9 cellular contexts compared by ENCODE assay signal in genomic region chr11:128579790-128580504, GRCh38. TPM values are rescaled to one million over a fixed set of nuclear protein-coding genes. Genes with fewer than 3 reads are reported as not detected.
DNase-seq lines count a peak whose midpoint lies in the region; ATAC-seq, FAIRE-seq and TF ChIP-seq lines count a peak whose summit lies in the region.
"Had no signal": no experiment of that assay in that cellular context is flagged by ENCODE, and none has a peak within 500 bp of the region (broad histone marks: within the 10 kb centered on the region; RNA-seq: fewer than 3 reads in every experiment).

No MANE protein-coding gene starts in this region.

- no peaks in the 10 kb centered on the region for H3K36me3 Mint-ChIP-seq in CD8-positive, alpha-beta memory T cell

- H3K27ac ChIP-seq in gastroesophageal sphincter: peak overlapping the region in 1 of 4 donors; percentile 11
- no peak overlapping the region for H3K27ac ChIP-seq in CD8-positive, alpha-beta memory T cell (ENCODE audit: low read depth, low read length)

- H3K9me3 ChIP-seq in gastroesophageal sphincter: no peaks in the 10 kb centered on the region
- no peaks in the 10 kb centered on the region for H3K9me3 ChIP-seq in CD8-positive, alpha-beta memory T cell (ENCODE audit: low read length)

- peaks cover 0 to 5% of the 10 kb centered on the region in 2 donors for H3K27me3 Mint-ChIP-seq in CD8-positive, alpha-beta memory T cell

- TF ChIP-seq CTCF in gastroesophageal sphincter (IDR thresholded peaks at IDR 0.05): no peak

- no peak overlapping the region for H3K4me3 Mint-ChIP-seq in CD8-positive, alpha-beta memory T cell

- H3K4me1 ChIP-seq in gastroesophageal sphincter: peaks cover 0 to 39% (median 4%) of the 10 kb centered on the region in 3 donors
- H3K4me1 ChIP-seq in CD8-positive, alpha-beta memory T cell (ENCODE audit: insufficient read depth, low read length): peaks cover 20% of the 10 kb centered on the region

- peaks cover 0 to 1% (median under 1%) of the 10 kb centered on the region in 5 donors for H3K9me3 Mint-ChIP-seq in CD8-positive, alpha-beta memory T cell

- peaks cover 18% of the 10 kb centered on the region for H3K27me3 ChIP-seq in gastroesophageal sphincter
- no peaks in the 10 kb centered on the region for H3K27me3 ChIP-seq in CD8-positive, alpha-beta memory T cell (ENCODE audit: insufficient read depth, low read length, poor library complexity, severe bottlenecking)

- TF ChIP-seq EP300 in gastroesophageal sphincter (IDR thresholded peaks at IDR 0.05): no peak

- peaks cover 14 to 28% (median 19%) of the 10 kb centered on the region in 3 donors for H3K4me1 Mint-ChIP-seq in CD8-positive, alpha-beta memory T cell

- TF ChIP-seq POLR2A in gastroesophageal sphincter (IDR thresholded peaks at IDR 0.05): no peak

- 68 to 80% methylated on average over 4 of the region's 4 CpGs for WGBS in gastroesophageal sphincter (ENCODE audit: low coverage in 1 of 2), 2 donors

- ATAC-seq in GM21717 (IDR thresholded peaks at IDR 0.05; ENCODE audit: unreplicated experiment): peak; percentile 82
- ATAC-seq in gastroesophageal sphincter: no peak

- POLR2A ChIA-PET in CD8-positive, alpha-beta memory T cell (lab: Charles Lee): interaction anchor here (0.7 to 1.4 kb wide), 3 partner anchors 25 to 97 kb away, joined by 3 to 7 read pairs (median 3); no protein-coding TSS in a partner anchor

- FAIRE-seq in GM18507 (lab: Jason Lieb, UNC) (peak; percentile 57), urothelium cell line (lab: Jason Lieb, UNC) (no peak)

- no peaks in the 10 kb centered on the region for H3K36me3 ChIP-seq in gastroesophageal sphincter
- no peaks in the 10 kb centered on the region for H3K36me3 ChIP-seq in CD8-positive, alpha-beta memory T cell (ENCODE audit: insufficient read depth, low read length)

- no peak overlapping the region for H3K4me3 ChIP-seq in gastroesophageal sphincter
- no peak overlapping the region for H3K4me3 ChIP-seq in CD8-positive, alpha-beta memory T cell (ENCODE audit: low read length)
- H3K4me3 ChIP-seq: lung had no signal

- peak overlapping the region in 1 of 8 donors; percentile 63 for H3K27ac Mint-ChIP-seq in CD8-positive, alpha-beta memory T cell

- no peak for DNase-seq in GM18507 (ENCODE audit: extremely low spot score, insufficient read length, low read depth)
- DNase-seq in M059J (ENCODE audit: low read depth): peak; percentile 76
- peak; percentile 50 for DNase-seq in kidney glomerular epithelial cell (lab: John Stamatoyannopoulos, UW)
- DNase-seq in CD8-positive, alpha-beta memory T cell: no peak
- DNase-seq in urothelium cell line (ENCODE audit: low spot score): no peak
- no peak for DNase-seq in cerebellum (ENCODE audit: low spot score)

- CTCF ChIA-PET in CD8-positive, alpha-beta memory T cell (lab: Charles Lee): interaction anchor here (0.9 kb wide), 1 partner anchor 25 kb away, joined by 3 read pairs; no protein-coding TSS in a partner anchor

RNA-seq across cellular contexts. Expression of gene ETS1, which starts 7.4 kb away (rescaled TPM):
- 57.7 and 67.7 TPM in 2 replicates for total RNA-seq in M059J (2014; rRNA removed; shearing (Covaris generic))
- total RNA-seq in gastroesophageal sphincter (10 to 100 TPM; 32.2 to 65.2 (median 51.0) TPM), cerebellum (14.6 TPM)
- 100 to 1,000 TPM; 405 to 411 TPM for total RNA-seq in CD8-positive, alpha-beta memory T cell
- 386 TPM for polyA plus RNA-seq in CD8-positive, alpha-beta memory T cell

Comparison
In these comparisons a context has a peak if more than half of its experiments do, and no peak if none do; other contexts are left out.
1. DNase-seq: peak in M059J (single experiment) and kidney glomerular epithelial cell (single experiment); none in GM18507 (single experiment), CD8-positive, alpha-beta memory T cell (0 of 5), urothelium cell line (single experiment) and cerebellum (single experiment).